Comparison of ENCODE assay signal across 7 cellular contexts in genomic region chr6:41939091-41939847, GRCh38.
DNase-seq lines count a peak whose midpoint lies in the region; ATAC-seq and TF ChIP-seq lines count a peak whose summit lies in the region.

No MANE protein-coding gene starts in this region.

- no peak for DNase-seq in effector memory CD4-positive, alpha-beta T cell
- no peak for DNase-seq in NCI-H345 treated with DMSO at 0.1 percent for 48 hours (lab: John Stamatoyannopoulos, UW; ENCODE audit: unreplicated experiment)
- DNase-seq in D341Med (ENCODE audit: low spot score): no peak

- H3F3A ChIP-seq in SU-DHL-6 (ENCODE audit: insufficient read depth): peaks cover 68% of the 10 kb centered on the region

- POLR2A ChIA-PET in HEK293 (lab: Yijun Ruan, JAX): interaction anchor here (0.5 to 3.3 kb wide), 8 partner anchors 11 to 1625 kb away, joined by 3 to 19 read pairs (median 4); partner anchors contain the start of genes BYSL, MED20 and TAF8

- H3K4me3 ChIP-seq in HEK293 (ENCODE audit: low read depth, low read length) (no peak overlapping the region), SU-DHL-6 (ENCODE audit: insufficient read depth, low read length, poor library complexity, severe bottlenecking) (peak overlapping the region; percentile 83), muscle layer of duodenum (ENCODE audit: low read depth in 1 of 2, low read length in 2 of 2) (peak overlapping the region; percentile 82 to 97)
- peak overlapping the region; percentile 30 for H3K4me3 ChIP-seq in effector memory CD4-positive, alpha-beta T cell (ENCODE audit: insufficient read depth, low read depth, low read length, poor library complexity, severe bottlenecking)

- peak overlapping the region; percentile 68 for H3K4me2 ChIP-seq in SU-DHL-6 (ENCODE audit: low read depth, low read length, poor library complexity, severe bottlenecking)

- TF ChIP-seq CTCF in HEK293 (tag by site-specific recombination; IDR thresholded peaks at IDR 0.05) (peak; percentile 65), SU-DHL-6 (IDR thresholded peaks at IDR 0.05; ENCODE audit: insufficient read depth, low read length, poor library complexity, severe bottlenecking) (no peak)

- CTCF ChIA-PET in HEK293 (lab: Yijun Ruan, JAX): interaction anchor here (0.6 to 13.4 kb wide), 17 partner anchors 9 to 372 kb away, joined by 3 to 160 read pairs (median 4); partner anchors contain the start of genes BYSL, MED20 and TOMM6

- no peak for ATAC-seq in HG02840 (IDR thresholded peaks at IDR 0.05; ENCODE audit: low FRiP score, unreplicated experiment)

- H3K27ac ChIP-seq in HEK293 (ENCODE audit: extremely low read depth, low read depth, low read length) (no peak overlapping the region; the same call in 1 of the 2 replicates), SU-DHL-6 (ENCODE audit: low read depth, low read length) (peak overlapping the region; percentile 83), muscle layer of duodenum (ENCODE audit: low read length) (peak overlapping the region; percentile 68)
- H3K27ac ChIP-seq in effector memory CD4-positive, alpha-beta T cell (ENCODE audit: insufficient read depth, low read length, poor library complexity, severe bottlenecking): peak overlapping the region; percentile 75

- H2AFZ ChIP-seq in SU-DHL-6 (ENCODE audit: low read depth, low read length, severe bottlenecking): no peak overlapping the region

- H3K27me3 ChIP-seq in SU-DHL-6 (ENCODE audit: low read length) (no peaks in the 10 kb centered on the region), muscle layer of duodenum (ENCODE audit: low read depth, low read length) (no peaks in the 10 kb centered on the region)
- H3K27me3 ChIP-seq in effector memory CD4-positive, alpha-beta T cell (replicated peaks; ENCODE audit: control insufficient read depth, insufficient read depth, low read length, poor library complexity, severe bottlenecking): no peaks in the 10 kb centered on the region

- peaks cover 48% of the 10 kb centered on the region for H3K79me2 ChIP-seq in SU-DHL-6 (ENCODE audit: insufficient read depth, low read length)

- H4K20me1 ChIP-seq in SU-DHL-6 (ENCODE audit: low read depth, low read length): no peaks in the 10 kb centered on the region; the same call in 1 of the 2 replicates

- peak overlapping the region; percentile 91 for H3K9ac ChIP-seq in SU-DHL-6 (ENCODE audit: low read length)

- no peaks in the 10 kb centered on the region for H3K9me3 ChIP-seq in HEK293 (ENCODE audit: control insufficient read depth, insufficient read depth, low read depth, low read length)
- H3K9me3 ChIP-seq in SU-DHL-6 (ENCODE audit: insufficient read depth, low read length): no peaks in the 10 kb centered on the region
- H3K9me3 ChIP-seq in effector memory CD4-positive, alpha-beta T cell (ENCODE audit: control insufficient read depth, low read length): no peaks in the 10 kb centered on the region
- H3K9me3 ChIP-seq in muscle layer of duodenum (ENCODE audit: control insufficient read depth in 1 of 2, low read length in 2 of 2): no peaks in the 10 kb centered on the region

- H3K9me2 ChIP-seq in SU-DHL-6 (replicated peaks; ENCODE audit: insufficient read depth, low read length): no peaks in the 10 kb centered on the region

- H3K4me1 ChIP-seq in HEK293 (ENCODE audit: control insufficient read depth, insufficient read depth, low read length): peaks cover 20% of the 10 kb centered on the region
- peaks cover 67% of the 10 kb centered on the region for H3K4me1 ChIP-seq in effector memory CD4-positive, alpha-beta T cell (ENCODE audit: control insufficient read depth, insufficient read depth, low read length, poor library complexity, severe bottlenecking)
- peaks cover 21 to 57% of the 10 kb centered on the region in 2 donors for H3K4me1 ChIP-seq in muscle layer of duodenum (ENCODE audit: control insufficient read depth in 1 of 2, insufficient read depth in 2 of 2, low read length in 2 of 2)

- H3K36me3 ChIP-seq in HEK293 (ENCODE audit: control insufficient read depth in 2 of 2, insufficient read depth in 1 of 2, low read length in 2 of 2) (peaks cover 2 to 42% of the 10 kb centered on the region in 2 experiments), SU-DHL-6 (ENCODE audit: low read length) (peaks cover 11% of the 10 kb centered on the region; the same call in 1 of the 2 replicates), muscle layer of duodenum (ENCODE audit: control insufficient read depth in 1 of 2, insufficient read depth in 2 of 2, low read length in 2 of 2) (peaks cover 25 to 27% of the 10 kb centered on the region in 2 donors)
- peaks cover 27% of the 10 kb centered on the region for H3K36me3 ChIP-seq in effector memory CD4-positive, alpha-beta T cell (ENCODE audit: control insufficient read depth, insufficient read depth, low read length)

TF ChIP-seq in HEK293, 187 proteins besides CTCF, POLR2A, EP300 and RAD21 (continues in another document):
- TF ChIP-seq, protein P1, sequence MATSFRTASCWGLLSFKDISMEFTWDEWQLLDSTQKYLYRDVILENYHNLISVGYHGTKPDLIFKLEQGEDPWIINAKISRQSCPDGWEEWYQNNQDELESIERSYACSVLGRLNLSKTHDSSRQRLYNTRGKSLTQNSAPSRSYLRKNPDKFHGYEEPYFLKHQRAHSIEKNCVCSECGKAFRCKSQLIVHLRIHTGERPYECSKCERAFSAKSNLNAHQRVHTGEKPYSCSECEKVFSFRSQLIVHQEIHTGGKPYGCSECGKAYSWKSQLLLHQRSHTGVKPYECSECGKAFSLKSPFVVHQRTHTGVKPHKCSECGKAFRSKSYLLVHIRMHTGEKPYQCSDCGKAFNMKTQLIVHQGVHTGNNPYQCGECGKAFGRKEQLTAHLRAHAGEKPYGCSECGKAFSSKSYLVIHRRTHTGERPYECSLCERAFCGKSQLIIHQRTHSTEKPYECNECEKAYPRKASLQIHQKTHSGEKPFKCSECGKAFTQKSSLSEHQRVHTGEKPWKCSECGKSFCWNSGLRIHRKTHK (tag by site-specific recombination; IDR thresholded peaks at IDR 0.05): no peak
- TF ChIP-seq ZNF580 (tag by site-specific recombination; IDR thresholded peaks at IDR 0.05): no peak
- TF ChIP-seq ZBTB17 (tag by site-specific recombination; IDR thresholded peaks at IDR 0.05): 0 out of 2 replicates have a peak, but pooled peaks have one; percentile 27
- TF ChIP-seq ZNF530 (tag by site-specific recombination; IDR thresholded peaks at IDR 0.05; ENCODE audit: low read depth): no peak
- no peak for TF ChIP-seq PRDM6 (tag by site-specific recombination; IDR thresholded peaks at IDR 0.05)
- no peak; the same call in 1 of the 2 replicates for TF ChIP-seq ZNF558 (tag by site-specific recombination; IDR thresholded peaks at IDR 0.05)
- TF ChIP-seq, protein P2, sequence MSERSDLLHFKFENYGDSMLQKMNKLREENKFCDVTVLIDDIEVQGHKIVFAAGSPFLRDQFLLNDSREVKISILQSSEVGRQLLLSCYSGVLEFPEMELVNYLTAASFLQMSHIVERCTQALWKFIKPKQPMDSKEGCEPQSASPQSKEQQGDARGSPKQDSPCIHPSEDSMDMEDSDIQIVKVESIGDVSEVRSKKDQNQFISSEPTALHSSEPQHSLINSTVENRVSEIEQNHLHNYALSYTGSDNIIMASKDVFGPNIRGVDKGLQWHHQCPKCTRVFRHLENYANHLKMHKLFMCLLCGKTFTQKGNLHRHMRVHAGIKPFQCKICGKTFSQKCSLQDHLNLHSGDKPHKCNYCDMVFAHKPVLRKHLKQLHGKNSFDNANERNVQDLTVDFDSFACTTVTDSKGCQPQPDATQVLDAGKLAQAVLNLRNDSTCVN (tag by site-specific recombination; optimal IDR thresholded peaks at IDR 0.05): no peak
- no peak for TF ChIP-seq ZNF514 (tag by site-specific recombination; IDR thresholded peaks at IDR 0.05)
- TF ChIP-seq KLF9 (tag by site-specific recombination; IDR thresholded peaks at IDR 0.05; ENCODE audit: low read depth): no peak
- no peak for TF ChIP-seq ZNF701 (tag by site-specific recombination; IDR thresholded peaks at IDR 0.05)
- no peak for TF ChIP-seq ZNF416 (tag by site-specific recombination; IDR thresholded peaks at IDR 0.05)
- TF ChIP-seq GFI1B (tag by site-specific recombination; IDR thresholded peaks at IDR 0.05): no peak
- no peak for TF ChIP-seq ZSCAN30 (tag by site-specific recombination; IDR thresholded peaks at IDR 0.05)
- no peak for TF ChIP-seq ZBTB49 (tag by site-specific recombination; IDR thresholded peaks at IDR 0.05; ENCODE audit: low read depth)
